Comparison of ENCODE assay signal across 1 cellular context in genomic region chr1:182611326-182611725, GRCh38.
TF ChIP-seq lines count a peak whose summit lies in the region.

No MANE protein-coding gene starts in this region.

TF ChIP-seq in H1, 55 proteins besides CTCF, POLR2A, EP300 and RAD21:
- TF ChIP-seq EGR1 (IDR thresholded peaks at IDR 0.05; ENCODE audit: borderline replicate concordance, low read depth, low read length) = no peak
- no peak for TF ChIP-seq POU5F1 (IDR thresholded peaks at IDR 0.05; ENCODE audit: low read depth, low read length)
- no peak for TF ChIP-seq SRF (IDR thresholded peaks at IDR 0.05; ENCODE audit: low read depth, low read length)
- no peak for TF ChIP-seq E2F6 (IDR thresholded peaks at IDR 0.05)
- TF ChIP-seq ATF2 (IDR thresholded peaks at IDR 0.05; ENCODE audit: low read length) = no peak
- no peak for TF ChIP-seq EZH2 (IDR thresholded peaks at IDR 0.05; ENCODE audit: low read depth, low read length, severe bottlenecking)
- no peak for TF ChIP-seq CREB1 (IDR thresholded peaks at IDR 0.05)
- TF ChIP-seq HDAC2 (IDR thresholded peaks at IDR 0.05; ENCODE audit: borderline replicate concordance in 1 of 2, low read depth in 2 of 2, low read length in 2 of 2) = no peak
- no peak for TF ChIP-seq RNF2 (IDR thresholded peaks at IDR 0.05; ENCODE audit: borderline replicate concordance, low read depth, low read length, missing control alignments, poor library complexity, severe bottlenecking)
- no peak for TF ChIP-seq CHD1 (IDR thresholded peaks at IDR 0.05; ENCODE audit: low read depth, low read length)
